Comparison of ENCODE assay signal across 8 cellular contexts in the genomic region with DNA sequence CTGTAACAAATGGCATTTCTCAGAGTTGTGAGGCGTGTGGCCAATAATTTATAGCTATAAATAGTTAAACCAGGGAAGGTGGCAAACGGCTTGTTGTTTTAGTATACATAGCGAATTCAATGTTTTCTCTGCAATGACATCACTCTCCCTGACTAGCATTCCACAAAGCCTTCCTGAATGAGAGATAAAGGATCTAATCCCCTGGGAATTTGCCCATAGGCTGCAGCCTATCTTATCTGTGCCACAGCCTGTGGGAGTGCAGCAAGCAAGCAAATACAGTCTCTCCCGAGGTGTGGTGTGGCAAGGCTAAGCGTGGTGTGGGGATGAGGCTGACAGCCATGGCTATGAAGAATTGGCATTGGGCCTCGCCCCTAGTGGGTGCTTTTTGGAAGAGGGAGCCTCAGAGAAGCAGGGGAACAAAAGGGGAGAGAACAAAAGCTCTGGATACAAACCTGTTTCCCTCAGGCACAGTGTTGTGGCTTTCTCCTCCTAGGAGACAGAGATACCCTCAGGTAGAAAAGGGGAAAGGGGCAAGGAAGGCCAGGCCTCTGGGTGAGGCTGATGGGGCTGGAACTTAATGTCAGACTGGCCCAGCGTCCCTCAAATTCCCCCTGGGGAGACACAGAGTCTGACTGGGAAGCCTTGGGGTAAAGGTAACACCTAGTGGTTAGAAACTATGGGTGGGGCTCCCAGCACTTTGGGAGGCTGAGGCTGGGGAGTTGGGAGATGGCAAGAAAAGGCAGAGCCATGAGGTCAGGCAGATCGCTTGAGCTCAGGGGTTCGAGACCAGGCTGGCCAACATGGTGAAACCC. TPM values are rescaled to one million over a fixed set of nuclear protein-coding genes. Genes with fewer than 3 reads are reported as not detected.
DNase-seq lines count a peak whose midpoint lies in the region; ATAC-seq and TF ChIP-seq lines count a peak whose summit lies in the region.

No MANE protein-coding gene starts in this region.

- no peak for TF ChIP-seq POLR2A in tibial nerve (IDR thresholded peaks at IDR 0.05)

- ATAC-seq in mucosa of descending colon (peak; percentile 23), GM19023 (IDR thresholded peaks at IDR 0.05; ENCODE audit: unreplicated experiment) (no peak)

- H3K27me3 ChIP-seq in tibial nerve = no peaks in the 10 kb centered on the region

- peak overlapping the region; percentile 97 for H3K27ac Mint-ChIP-seq in chondrocyte (ENCODE audit: unreplicated experiment)

- 52 to 61% methylated on average over 9 of the region's 9 CpGs for WGBS in tibial nerve, 2 donors

- H3K36me3 ChIP-seq in mucosa of descending colon (ENCODE audit: low read depth) (no peaks in the 10 kb centered on the region), tibial nerve (peaks cover 0 to 58% (median 19%) of the 10 kb centered on the region in 3 donors)

- H3K27me3 Mint-ChIP-seq in chondrocyte (ENCODE audit: low read depth) = no peaks in the 10 kb centered on the region

- CTCF ChIA-PET in GM10248 (lab: Yijun Ruan, JAX) = interaction anchor here (0.9 to 1.6 kb wide), 6 partner anchors 8 to 117 kb away, joined by 3 to 5 read pairs (median 3); no protein-coding TSS in a partner anchor

- TF ChIP-seq CTCF in chondrocyte (IDR thresholded peaks at IDR 0.05) = no peak
- no peak for TF ChIP-seq CTCF in mucosa of descending colon (IDR thresholded peaks at IDR 0.05)
- TF ChIP-seq CTCF in tibial nerve (IDR thresholded peaks at IDR 0.05) = no peak
- TF ChIP-seq CTCF in GM10248 (IDR thresholded peaks at IDR 0.05; ENCODE audit: control extremely low read depth, extremely low read depth, low read depth, missing control alignments) = no peak

- POLR2A ChIA-PET in GM10248 (lab: Yijun Ruan, JAX) = interaction anchor here (0.6 to 1.4 kb wide), 3 partner anchors 8 to 11 kb away, joined by 3 to 4 read pairs (median 3); a partner anchor contains a TSS

- peak overlapping the region; percentile 18 for H3K4me3 Mint-ChIP-seq in chondrocyte (ENCODE audit: unreplicated experiment)

- H3K9me3 Mint-ChIP-seq in chondrocyte (ENCODE audit: low read depth) = no peaks in the 10 kb centered on the region

- peaks cover 88% of the 10 kb centered on the region for H3K4me1 Mint-ChIP-seq in chondrocyte (ENCODE audit: low read depth)

- intact Hi-C loops in mucosa of descending colon (cut with DNase I, micrococcal nuclease) = no loop called here

- DNase-seq in Daoy (ENCODE audit: low read depth) (peak; percentile 95), NCI-H1092 treated with DMSO at 0.1 percent for 48 hours (lab: John Stamatoyannopoulos, UW) (peak; percentile 31), chondrocyte (ENCODE audit: low spot score) (no peak), mucosa of descending colon (no peak), tibial nerve (ENCODE audit: low spot score in 2 of 2) (no peak), GM10248 (ENCODE audit: extremely low spot score) (no peak), ureter (ENCODE audit: low spot score) (no peak)

- no peak for TF ChIP-seq EP300 in tibial nerve (IDR thresholded peaks at IDR 0.05)

- H3K4me3 ChIP-seq in mucosa of descending colon (no peak overlapping the region), tibial nerve (no peak overlapping the region)

- peak overlapping the region in 1 of 4 donors; percentile 45 for H3K27ac ChIP-seq in tibial nerve

- peaks cover 20% of the 10 kb centered on the region for H3K36me3 Mint-ChIP-seq in chondrocyte (ENCODE audit: low read depth)

- H3K9me3 ChIP-seq in mucosa of descending colon (no peaks in the 10 kb centered on the region), tibial nerve (no peaks in the 10 kb centered on the region)

- H3K4me1 ChIP-seq in mucosa of descending colon (ENCODE audit: low read depth) (peaks cover 48% of the 10 kb centered on the region), tibial nerve (peaks cover 0 to 44% (median under 1%) of the 10 kb centered on the region in 4 donors)

RNA-seq across cellular contexts. Expression of a gene that starts 8.9 kb away (rescaled TPM):
- 570 and 651 TPM in 2 replicates for total RNA-seq in Daoy (2014; rRNA removed; shearing (Covaris generic))
- total RNA-seq in chondrocyte (222 to 392 TPM (median 388 TPM) in 3 replicates), mucosa of descending colon (100 to 1,000 TPM; 137 to 296 (median 264) TPM), tibial nerve (100 to 1,000 TPM; 149 to 205 (median 168) TPM), ureter (322 TPM)

RNA-seq across cellular contexts. Expression of a gene that starts 16.5 kb away (rescaled TPM):
- 0.46 and 1.7 TPM in 2 replicates for total RNA-seq in Daoy (2014; rRNA removed; shearing (Covaris generic))
- total RNA-seq in chondrocyte (0.37 to 0.95 TPM (median 0.73 TPM) in 3 replicates), mucosa of descending colon (under 1 TPM in 2 of 3 donors, not detected in 1; 0.36 to 0.57 TPM), tibial nerve (under 1 TPM in 3 of 4 donors, not detected in 1; 0.39 to 0.66 (median 0.63) TPM), ureter (1.6 TPM)

RNA-seq across cellular contexts. Expression of a gene that starts 29.0 kb away (rescaled TPM):
- total RNA-seq in Daoy (2014; rRNA removed; shearing (Covaris generic)) = 1.7 and 2.7 TPM in 2 replicates
- total RNA-seq in chondrocyte = not detected in 3 replicates
- 10 to 100 TPM; 21.5 to 70.8 (median 25.9) TPM for total RNA-seq in mucosa of descending colon
- under 1 TPM in 2 of 4 donors, not detected in 2; 0.20 to 0.63 TPM for total RNA-seq in tibial nerve
- 13.8 TPM for total RNA-seq in ureter

RNA-seq across cellular contexts. Expression of a gene that starts 37.6 kb away (rescaled TPM):
- 0.77 TPM in 1 of 2 replicates, not detected in the other for total RNA-seq in Daoy (2014; rRNA removed; shearing (Covaris generic))
- total RNA-seq in chondrocyte (not detected in 3 replicates), mucosa of descending colon (not detected), tibial nerve (not detected), ureter (not detected)

RNA-seq across cellular contexts. Expression of a gene that starts 54.0 kb away (rescaled TPM):
- total RNA-seq in Daoy (2014; rRNA removed; shearing (Covaris generic)) = not detected in 2 replicates
- not detected in 3 replicates for total RNA-seq in chondrocyte
- not detected for total RNA-seq in mucosa of descending colon
- under 1 TPM in 1 of 4 donors, not detected in 3; 0.20 TPM for total RNA-seq in tibial nerve
- total RNA-seq in ureter = not detected

Comparison
In these comparisons a context has a peak if more than half of its experiments do, and no peak if none do; other contexts are left out.
1. DNase-seq: peak in Daoy (single experiment) and NCI-H1092 treated with DMSO at 0.1 percent for 48 hours (single experiment); none in chondrocyte (single experiment), mucosa of descending colon (0 of 3), tibial nerve (0 of 2), GM10248 (single experiment) and ureter (single experiment).